In the genomic region with DNA sequence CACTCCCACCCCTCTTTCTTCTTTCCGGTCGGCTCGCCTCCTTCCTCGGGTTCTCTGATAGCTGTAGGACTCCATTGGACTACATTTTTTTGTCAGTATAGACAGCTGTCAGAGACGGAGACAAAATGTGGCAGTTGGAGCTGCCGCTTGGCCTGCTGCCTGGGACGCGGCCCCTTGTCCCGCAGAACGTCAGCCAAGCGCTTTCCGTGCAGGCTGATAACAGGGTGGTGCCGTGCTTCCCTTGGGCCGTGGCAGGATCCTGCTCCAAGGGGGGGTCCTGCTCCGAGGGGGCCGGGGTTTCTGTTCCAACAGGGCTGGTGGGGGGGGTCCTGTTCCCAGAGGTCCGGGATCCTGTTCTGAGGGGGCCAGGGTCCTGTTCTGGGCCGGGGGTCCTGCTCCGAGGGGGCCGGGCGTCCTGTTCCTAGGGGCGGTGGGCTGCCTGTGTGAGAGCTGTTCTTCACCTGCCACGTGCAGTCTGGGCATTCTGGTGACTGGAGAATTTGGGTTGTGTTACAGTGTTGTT, we compare ENCODE assay signal across 8 cellular contexts. TPM values are rescaled to one million over a fixed set of nuclear protein-coding genes. Genes with fewer than 3 reads are reported as not detected.
DNase-seq lines count a peak whose midpoint lies in the region; ATAC-seq and TF ChIP-seq lines count a peak whose summit lies in the region.

No MANE protein-coding gene starts in this region.

- H3K27me3 Mint-ChIP-seq in Calu3 (ENCODE audit: unreplicated experiment): no peaks in the 10 kb centered on the region

- no peak overlapping the region for H3K9ac ChIP-seq in fibroblast of lung (ENCODE audit: insufficient read depth, low read length)

- H3K27ac ChIP-seq in fibroblast of lung (ENCODE audit: insufficient read depth, low read length): peak overlapping the region; percentile 86
- peak overlapping the region; percentile 93 to 95 for H3K27ac ChIP-seq in prostate gland

- H3K9me3 ChIP-seq in fibroblast of lung (ENCODE audit: control insufficient read depth, insufficient read depth, low read depth, low read length) (no peaks in the 10 kb centered on the region), prostate gland (no peaks in the 10 kb centered on the region)

- H3K4me1 Mint-ChIP-seq in Calu3 (ENCODE audit: low read depth, unreplicated experiment): peaks cover 20% of the 10 kb centered on the region

- H2AFZ ChIP-seq in fibroblast of lung (ENCODE audit: low read length): no peak overlapping the region

- intact Hi-C loops in Calu3 (cut with micrococcal nuclease; ENCODE audit: unreplicated experiment) (no loop called here), prostate gland (cut with DNase I) (loop anchor here (5.0 kb wide), 2 partner anchors 39 to 84 kb away; no protein-coding TSS in a partner anchor)

- no peaks in the 10 kb centered on the region for H3K27me3 ChIP-seq in fibroblast of lung (ENCODE audit: control insufficient read depth, insufficient read depth, low read length)
- no peaks in the 10 kb centered on the region for H3K27me3 ChIP-seq in prostate gland (replicated peaks; ENCODE audit: insufficient read depth)

- ATAC-seq in GM18873 (IDR thresholded peaks at IDR 0.05; ENCODE audit: low FRiP score, unreplicated experiment): no peak

- H3K4me1 ChIP-seq in fibroblast of lung (ENCODE audit: control insufficient read depth, extremely low read depth, insufficient read depth, low read length) (peaks cover 25% of the 10 kb centered on the region), prostate gland (replicated peaks) (peaks cover 38% of the 10 kb centered on the region)

- peaks cover 50% of the 10 kb centered on the region for H3K36me3 Mint-ChIP-seq in Calu3 (ENCODE audit: insufficient read depth, unreplicated experiment)

- no peak for TF ChIP-seq CTCF in Calu3 (IDR thresholded peaks at IDR 0.05; ENCODE audit: unreplicated experiment)
- no peak for TF ChIP-seq CTCF in WI38 (IDR thresholded peaks at IDR 0.05; ENCODE audit: low read depth, low read length)
- TF ChIP-seq CTCF in fibroblast of lung (conservative IDR thresholded peaks at IDR 0.05 in 1 of 2, IDR thresholded peaks at IDR 0.05 in 1 of 2; ENCODE audit: low read depth in 1 of 2, low read length in 2 of 2): no peak
- no peak for TF ChIP-seq CTCF in prostate gland (IDR thresholded peaks at IDR 0.05)

- H3K36me3 ChIP-seq in fibroblast of lung (ENCODE audit: control insufficient read depth, insufficient read depth, low read length) (peaks cover 11% of the 10 kb centered on the region), prostate gland (no peaks in the 10 kb centered on the region)

- H3K4me3 Mint-ChIP-seq in Calu3 (ENCODE audit: low read depth, unreplicated experiment): peak overlapping the region; percentile 87

- no peaks in the 10 kb centered on the region for H3K9me3 Mint-ChIP-seq in Calu3 (ENCODE audit: low read depth, unreplicated experiment)

- H4K20me1 ChIP-seq in fibroblast of lung (ENCODE audit: control insufficient read depth, extremely low read depth, insufficient read depth, low read length): peaks cover 4% of the 10 kb centered on the region

- TF ChIP-seq POLR2A in prostate gland (IDR thresholded peaks at IDR 0.05): no peak

- BruUV-seq in Calu3 (replicated peaks; lab: Mats Ljungman, UMichigan): no TSS peak

- WGBS in prostate gland: 52% methylated on average over 19 of the region's 23 CpGs

- no peak overlapping the region for H3K27ac Mint-ChIP-seq in Calu3 (ENCODE audit: unreplicated experiment)

- H3K4me3 ChIP-seq in WI38 (ENCODE audit: low read depth, low read length) (peak overlapping the region; percentile 81), fibroblast of lung (replicated peaks in 1 of 4; ENCODE audit: control extremely low read depth in 1 of 4, insufficient read depth in 1 of 4, low read depth in 3 of 4, low read length in 4 of 4) (peak overlapping the region; percentile 69 to 90 (median 79)), prostate gland (peak overlapping the region in 1 of 2 donors; percentile 68)

- CTCF ChIA-PET in Calu3 (lab: Charles Lee): no interaction called here

- no peak for DNase-seq in Calu3
- peak in 1 of 2 donors; percentile 21 for DNase-seq in fibroblast of lung (ENCODE audit: low read depth in 2 of 2)
- no peak for DNase-seq in prostate gland (ENCODE audit: low spot score)
- no peak for DNase-seq in cerebellar nuclear complex (lab: John Stamatoyannopoulos, UW)
- no peak for DNase-seq in AG08396 (ENCODE audit: low spot score)
- DNase-seq in DMS114 treated with DMSO at 0.1 percent for 48 hours (lab: John Stamatoyannopoulos, UW; ENCODE audit: unreplicated experiment): no peak

- peak overlapping the region; percentile 99 for H3K4me2 ChIP-seq in fibroblast of lung (ENCODE audit: extremely low read depth, insufficient read depth, low read length)

- peaks cover 91% of the 10 kb centered on the region for H3K79me2 ChIP-seq in fibroblast of lung (ENCODE audit: control insufficient read depth, insufficient read depth, low read length)

RNA-seq across cellular contexts. Expression of a gene that starts 4.9 kb away (rescaled TPM):
- total RNA-seq in Calu3 (2022) (32.8 and 33.8 TPM in 2 replicates), fibroblast of lung (18.0 and 21.8 TPM in 2 replicates), prostate gland (100 to 1,000 TPM in 1 of 2 donors, 10 to 100 TPM in 1; 46.2 to 114 TPM)
- polyA plus RNA-seq in fibroblast of lung: 11.6 and 18.3 TPM in 2 replicates
- polyA plus RNA-seq in fibroblast of lung (2012): 30.8 and 38.0 TPM in 2 replicates
- 18.0 and 19.2 TPM in 2 replicates for polyA minus RNA-seq in fibroblast of lung (ENCODE audit: low replicate concordance)

RNA-seq across cellular contexts. Expression of a gene that starts 38.4 kb away (rescaled TPM):
- total RNA-seq in Calu3 (2022) (36.3 and 42.9 TPM in 2 replicates), fibroblast of lung (21.5 and 23.1 TPM in 2 replicates), prostate gland (10 to 100 TPM; 55.9 to 70.4 TPM)
- polyA plus RNA-seq in fibroblast of lung: 8.2 and 9.7 TPM in 2 replicates
- polyA plus RNA-seq in fibroblast of lung (2012): 39.4 and 46.3 TPM in 2 replicates
- polyA minus RNA-seq in fibroblast of lung (ENCODE audit: low replicate concordance): 6.5 and 10.0 TPM in 2 replicates
